In the genomic region with DNA sequence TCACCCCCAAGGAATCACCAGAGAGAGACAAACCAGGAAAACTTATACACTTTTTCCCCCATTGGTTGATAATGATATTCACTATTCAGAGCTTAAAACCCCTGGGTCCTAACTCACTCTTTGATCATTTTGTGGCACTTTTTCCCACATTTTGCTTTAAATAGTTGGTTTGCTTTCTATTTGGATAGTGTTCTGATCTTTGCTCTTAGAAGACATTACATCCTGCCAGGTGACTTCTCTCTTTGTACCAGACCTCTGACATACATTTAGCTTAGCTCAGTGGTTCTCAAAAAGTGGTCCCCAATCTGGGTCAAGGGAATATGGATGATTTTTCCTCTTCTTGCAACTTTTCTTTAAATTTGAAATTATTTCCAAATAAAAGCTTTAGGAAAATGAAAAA, we compare ENCODE assay signal across 26 cellular contexts.
"Had no signal": no experiment of that assay in that cellular context is flagged by ENCODE, and none has a peak within 500 bp of the region (broad histone marks: within the 10 kb centered on the region; RNA-seq: fewer than 3 reads in every experiment).

No MANE protein-coding gene starts in this region.

- FAIRE-seq: urothelium cell line had no signal

- DNase-seq: stimulated activated CD4-positive, alpha-beta T cell treated with anti-CD3 and anti-CD28 coated beads, Interleukin-4, amount 100 ng/mL, for 1 hour; stimulated activated CD4-positive, alpha-beta T cell treated with anti-CD3 and anti-CD28 coated beads, Interleukin-4, amount 100 ng/mL, for 24 hours; stimulated activated CD4-positive, alpha-beta T cell treated with anti-CD3 and anti-CD28 coated beads, Interleukin-4, amount 100 ng/mL, for 4 hours; stimulated activated CD8-positive, alpha-beta memory T cell treated with anti-CD3 and anti-CD28 coated beads, Interleukin-4, amount 100 ng/mL, for 48 hours; stimulated activated naive B cell treated with anti-CD40 and anti-IgM and Interleukin-4, amounts not matched to agents 10 μg/mL and 1 μg/mL and 100 μg/mL, for 72 hours; stimulated activated naive CD4-positive, alpha-beta T cell; stimulated activated naive CD4-positive, alpha-beta T cell treated with Interleukin-2 at 50 U/mL for 16 hours; stimulated activated naive CD8-positive, alpha-beta T cell treated with anti-CD3 and anti-CD28 coated beads, Interleukin-15, amount 100 ng/mL, for 72 hours; stimulated activated naive CD8-positive, alpha-beta T cell treated with anti-CD3 and anti-CD28 coated beads, Interleukin-15, Interleukin-2, amounts not matched to agents 100 U/mL and 50 U/mL, for 24 hours; stomach; substantia nigra; testis; thyroid gland; tibial artery; transverse colon; trophoblast cell; upper lobe of left lung; upper lobe of right lung; uterus had no signal

- H3K27me3 ChIP-seq: stomach, suprapubic skin, testis, thyroid gland, tibial artery, tibial nerve, transverse colon, upper lobe of left lung, upper lobe of right lung, uterus, vagina had no signal

- ATAC-seq: stimulated activated effector memory CD8-positive, alpha-beta T cell treated with anti-CD3 and anti-CD28 coated beads, Interleukin-12 subunit alpha, Interleukin-12 subunit beta, amount 100 ng/mL, for 72 hours; stimulated activated memory B cell treated with anti-CD40 and anti-IgM and Interleukin-4, amounts not matched to agents 10 μg/mL and 1 μg/mL and 100 μg/mL, for 72 hours; stimulated activated naive B cell treated with anti-CD40 and anti-IgM and Interleukin-4, amounts not matched to agents 10 μg/mL and 1 μg/mL and 100 μg/mL, for 72 hours; stimulated activated naive CD8-positive, alpha-beta T cell treated with anti-CD3 and anti-CD28 coated beads, Interleukin-15, amount 100 ng/mL, for 72 hours; stimulated activated naive CD8-positive, alpha-beta T cell treated with anti-CD3 and anti-CD28 coated beads, Interleukin-15, Interleukin-2, amounts not matched to agents 100 U/mL and 50 U/mL, for 24 hours; upper lobe of right lung had no signal

- H3K27ac ChIP-seq: stomach, suprapubic skin, testis, thoracic aorta, thyroid gland, tibial artery, tibial nerve, transverse colon, upper lobe of left lung, upper lobe of right lung, uterus, vagina had no signal

- H3K9me3 ChIP-seq: stomach, suprapubic skin, testis, thyroid gland, tibial artery, transverse colon, upper lobe of left lung, upper lobe of right lung, vagina had no signal

- H3K4me3 ChIP-seq: stomach, suprapubic skin, testis, thoracic aorta, thyroid gland, tibial artery, tibial nerve, transverse colon, upper lobe of left lung, upper lobe of right lung, uterus, vagina had no signal

- H3K4me1 ChIP-seq: stomach, suprapubic skin, testis, thyroid gland, tibial artery, tibial nerve, transverse colon, upper lobe of left lung, upper lobe of right lung, uterus, vagina had no signal

- H3K36me3 ChIP-seq: suprapubic skin, thoracic aorta, upper lobe of left lung, upper lobe of right lung, uterus, vagina had no signal
